8 cellular contexts compared by ENCODE assay signal in the genomic region with DNA sequence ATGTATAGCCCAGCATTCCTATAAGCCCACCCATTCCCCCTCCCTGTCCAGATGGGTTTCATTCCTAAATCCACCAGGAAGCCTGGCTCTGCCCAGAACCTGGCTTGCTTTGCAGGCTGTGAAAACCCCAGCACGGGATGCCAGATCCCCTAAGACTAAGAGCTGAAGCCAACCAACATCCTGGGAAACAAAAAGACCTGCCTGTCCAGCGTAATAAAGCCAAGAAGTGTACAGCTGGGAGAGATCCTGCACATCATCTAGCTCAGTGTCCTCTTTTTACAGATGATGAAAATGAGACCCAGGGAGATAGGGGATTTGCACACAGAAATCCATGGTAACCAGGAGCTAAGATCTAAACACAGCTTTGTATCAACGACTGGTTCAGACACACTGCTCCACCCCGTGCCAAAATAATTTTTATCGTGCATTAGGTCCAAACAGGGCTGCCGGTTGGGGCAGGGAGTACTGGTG. TPM values are rescaled to one million over a fixed set of nuclear protein-coding genes. Genes with fewer than 3 reads are reported as not detected.
DNase-seq lines count a peak whose midpoint lies in the region; ATAC-seq and TF ChIP-seq lines count a peak whose summit lies in the region.
"Had no signal": no experiment of that assay in that cellular context is flagged by ENCODE, and none has a peak within 500 bp of the region (broad histone marks: within the 10 kb centered on the region; RNA-seq: fewer than 3 reads in every experiment).

No MANE protein-coding gene starts in this region.

- peaks cover 4% of the 10 kb centered on the region; the same call in 1 of the 2 replicates for H3K9me1 ChIP-seq in IMR-90 (ENCODE audit: insufficient read depth, low read length)

- DNase-seq in IMR-90, result peak; percentile 42
- DNase-seq in mammary epithelial cell, result peak; percentile 51
- DNase-seq in left lung, result no peak
- DNase-seq in activated naive CD8-positive, alpha-beta T cell treated with anti-CD3 and anti-CD28 coated beads for 36 hours, result no peak
- DNase-seq: activated naive CD4-positive, alpha-beta T cell treated with Interleukin-2 at 50 U/mL for 16 hours had no signal

- no peak for TF ChIP-seq RAD21 in IMR-90 (IDR thresholded peaks at IDR 0.05; ENCODE audit: low read length)

- no peak for ATAC-seq in IMR-90 (ENCODE audit: low read depth)
- ATAC-seq in left lung, result no peak
- ATAC-seq in GM19395 (IDR thresholded peaks at IDR 0.05; ENCODE audit: unreplicated experiment), result no peak
- no peak for ATAC-seq in GM18505 (IDR thresholded peaks at IDR 0.05; ENCODE audit: unreplicated experiment)

- peak overlapping the region; percentile 59 for H2BK120ac ChIP-seq in IMR-90 (ENCODE audit: low read depth, low read length)

- H3K9me3 ChIP-seq in IMR-90 (ENCODE audit: control insufficient read depth, insufficient read depth, low read length) (no peaks in the 10 kb centered on the region), mammary epithelial cell (replicated peaks; ENCODE audit: insufficient read depth, low read length) (no peaks in the 10 kb centered on the region), left lung (no peaks in the 10 kb centered on the region)

- H3K56ac ChIP-seq in IMR-90 (ENCODE audit: extremely low read depth, insufficient read depth, low read length), result peak overlapping the region; percentile 99

- H3K4me1 Mint-ChIP-seq in activated naive CD8-positive, alpha-beta T cell treated with anti-CD3 and anti-CD28 coated beads for 36 hours, result peaks cover 9% of the 10 kb centered on the region

- peak overlapping the region; percentile 96 for H3K23ac ChIP-seq in IMR-90 (ENCODE audit: low read depth, low read length)

- BruUV-seq in IMR-90 (replicated peaks; lab: Mats Ljungman, UMichigan) (TSS peak; percentile 7), mammary epithelial cell (replicated peaks; lab: Mats Ljungman, UMichigan) (TSS peak; percentile 0)

- peak overlapping the region; percentile 86; the same call in 1 of the 2 replicates for H4K5ac ChIP-seq in IMR-90 (ENCODE audit: low read depth, low read length)

- peak overlapping the region; percentile 71 for H3K18ac ChIP-seq in IMR-90 (ENCODE audit: low read depth, low read length)

- CTCF ChIA-PET in IMR-90 (lab: Yijun Ruan, JAX), result no interaction called here
- CTCF ChIA-PET in mammary epithelial cell (lab: Charles Lee; ENCODE audit: low non-redundant PET), result interaction anchor here (0.6 kb wide), 2 partner anchors 126 to 882 kb away, joined by 4 to 5 read pairs; no protein-coding TSS in a partner anchor

- 0% methylated on average over 1 of the region's 6 CpGs; no CpG with 5 or more reads in 1 of the 2 experiments for WGBS in IMR-90 (ENCODE audit: extremely low coverage in 2 of 2, insufficient read length in 1 of 2), 2 experiments
- WGBS in mammary epithelial cell (ENCODE audit: low coverage, missing lambda C conversion rate), result 8% methylated on average over 6 of the region's 6 CpGs

- no peak overlapping the region for H2BK15ac ChIP-seq in IMR-90 (ENCODE audit: low read depth, low read length)

- peaks cover 3% of the 10 kb centered on the region; the same call in 1 of the 2 replicates for H3K4me1 ChIP-seq in IMR-90 (ENCODE audit: control insufficient read depth, insufficient read depth, low read length)
- peaks cover 40% of the 10 kb centered on the region for H3K4me1 ChIP-seq in mammary epithelial cell (ENCODE audit: insufficient read depth, low read length)
- peaks cover 0 to 4% of the 10 kb centered on the region in 2 donors for H3K4me1 ChIP-seq in left lung

- H3K36me3 ChIP-seq in IMR-90 (ENCODE audit: control insufficient read depth, insufficient read depth, low read length) (peaks cover 49% of the 10 kb centered on the region), mammary epithelial cell (ENCODE audit: insufficient read depth, low read length) (peaks cover 1% of the 10 kb centered on the region), left lung (no peaks in the 10 kb centered on the region)

- no peaks in the 10 kb centered on the region for H3K27me3 ChIP-seq in IMR-90 (ENCODE audit: control insufficient read depth, insufficient read depth, low read length)
- H3K27me3 ChIP-seq in mammary epithelial cell (ENCODE audit: insufficient read depth, low read length), result no peaks in the 10 kb centered on the region
- H3K27me3 ChIP-seq in left lung, result peaks cover 0 to 59% of the 10 kb centered on the region in 2 donors

- TF ChIP-seq CTCF in IMR-90 (conservative IDR thresholded peaks at IDR 0.05; ENCODE audit: low read depth, low read length), result no peak
- TF ChIP-seq CTCF in mammary epithelial cell (conservative IDR thresholded peaks at IDR 0.05 in 1 of 2, IDR thresholded peaks at IDR 0.05 in 1 of 2; ENCODE audit: extremely low read depth in 1 of 2, insufficient read depth in 1 of 2, low read depth in 1 of 2, low read length in 2 of 2), result no peak
- no peak for TF ChIP-seq CTCF in left lung (IDR thresholded peaks at IDR 0.05)

- peak overlapping the region; percentile 98 for H3K4ac ChIP-seq in IMR-90 (ENCODE audit: low read depth, low read length)

- POLR2A ChIA-PET in IMR-90 (lab: Charles Lee; ENCODE audit: unreplicated experiment), result interaction anchor here (0.6 to 2.3 kb wide), 14 partner anchors 10 to 754 kb away, joined by 3 to 13 read pairs (median 6); no protein-coding TSS in a partner anchor

- no peak overlapping the region for H3K4me3 Mint-ChIP-seq in activated naive CD8-positive, alpha-beta T cell treated with anti-CD3 and anti-CD28 coated beads for 36 hours

- in situ Hi-C loops in IMR-90 (cut with MboI; ENCODE audit: low sequenced_read_pairs), result loop anchor here (10.0 kb wide), 1 partner anchor 570 kb away; no protein-coding TSS in a partner anchor
- in situ Hi-C loops in mammary epithelial cell (cut with MboI; ENCODE audit: low sequenced_read_pairs in 2 of 2), result loop anchor here (10.0 to 25.0 kb wide), 4 partner anchors 128 to 750 kb away; no protein-coding TSS in a partner anchor

- no peak overlapping the region for H2AK5ac ChIP-seq in IMR-90 (ENCODE audit: low read depth, low read length)

- H3K27ac ChIP-seq in IMR-90 (ENCODE audit: insufficient read depth, low read length), result peak overlapping the region; percentile 100
- H3K27ac ChIP-seq in mammary epithelial cell (ENCODE audit: insufficient read depth, low read depth, low read length), result peak overlapping the region; percentile 99
- H3K27ac ChIP-seq in left lung, result peak overlapping the region in 1 of 2 donors; percentile 90
- peak overlapping the region; percentile 22 for H3K27ac ChIP-seq in temporal lobe (ENCODE audit: low read depth, low read length)

- dilution Hi-C loops in IMR-90 (cut with HindIII; ENCODE audit: low sequenced_read_pairs, unreplicated experiment), result no loop called here
- dilution Hi-C loops in mammary epithelial cell (cut with HindIII; ENCODE audit: low sequenced_read_pairs), result loop anchor here (5.0 kb wide), 1 partner anchor 48 kb away; no protein-coding TSS in a partner anchor

- TF ChIP-seq POLR2A in IMR-90 (IDR thresholded peaks at IDR 0.05; ENCODE audit: low read depth, low read length) (peak; percentile 60), GM18505 (IDR thresholded peaks at IDR 0.05; ENCODE audit: borderline replicate concordance, extremely low read depth, insufficient read depth, insufficient read length) (no peak)

- H3K4me2 ChIP-seq in IMR-90 (ENCODE audit: low read depth, low read length) (peak overlapping the region; percentile 97), mammary epithelial cell (ENCODE audit: insufficient read depth, low read depth, low read length) (peak overlapping the region; percentile 81)

- peak overlapping the region; percentile 100 for H3K14ac ChIP-seq in IMR-90 (replicated peaks; ENCODE audit: low read depth, low read length)

- H4K20me1 ChIP-seq in IMR-90 (ENCODE audit: insufficient read depth, low read length), result peaks cover 78% of the 10 kb centered on the region
- no peaks in the 10 kb centered on the region for H4K20me1 ChIP-seq in mammary epithelial cell (ENCODE audit: insufficient read depth, low read length)

- H3K27ac Mint-ChIP-seq in activated naive CD8-positive, alpha-beta T cell treated with anti-CD3 and anti-CD28 coated beads for 36 hours, result no peak overlapping the region

- peaks cover 62% of the 10 kb centered on the region for H3K27me3 Mint-ChIP-seq in activated naive CD8-positive, alpha-beta T cell treated with anti-CD3 and anti-CD28 coated beads for 36 hours

- peak overlapping the region; percentile 37 for H4K91ac ChIP-seq in IMR-90 (ENCODE audit: insufficient read depth, low read depth, low read length)

- H2AK9ac ChIP-seq in IMR-90 (replicated peaks; ENCODE audit: low read depth, low read length, poor library complexity), result no peak overlapping the region

- peak overlapping the region; percentile 98 for H2BK5ac ChIP-seq in IMR-90 (ENCODE audit: low read depth, low read length, poor library complexity, severe bottlenecking)

- peak overlapping the region; percentile 100 for H3K9ac ChIP-seq in IMR-90 (ENCODE audit: low read depth, low read length)
- H3K9ac ChIP-seq in mammary epithelial cell (ENCODE audit: insufficient read depth, low read length), result peak overlapping the region; percentile 100

- H3K79me1 ChIP-seq in IMR-90 (ENCODE audit: low read depth in 1 of 2, low read length in 2 of 2), result peaks cover 14 to 17% of the 10 kb centered on the region in 2 experiments

- H4K8ac ChIP-seq in IMR-90 (ENCODE audit: low read depth in 2 of 2, low read length in 2 of 2), result peak overlapping the region in 1 of 2 experiments; percentile 32; a peak in 3 of 4 replicates

- intact Hi-C loops in IMR-90 (cut with micrococcal nuclease) (loop anchor here (1.0 to 5.0 kb wide), 2 partner anchors 428 to 753 kb away; no protein-coding TSS in a partner anchor), mammary epithelial cell (cut with micrococcal nuclease) (no loop called here), left lung (cut with DNase I) (loop anchor here in 1 of 2 donors (10.0 kb wide), 1 partner anchor 890 kb away; no protein-coding TSS in a partner anchor)

- H3K36me3 Mint-ChIP-seq in activated naive CD8-positive, alpha-beta T cell treated with anti-CD3 and anti-CD28 coated beads for 36 hours, result no peaks in the 10 kb centered on the region

- H2BK20ac ChIP-seq in IMR-90 (ENCODE audit: low read depth, low read length), result no peak overlapping the region

- H2AFZ ChIP-seq in IMR-90 (replicated peaks; ENCODE audit: low read length, poor library complexity), result no peak overlapping the region
- no peak overlapping the region for H2AFZ ChIP-seq in mammary epithelial cell (ENCODE audit: low read depth, low read length)

- peaks cover 76% of the 10 kb centered on the region for H3K79me2 ChIP-seq in mammary epithelial cell (ENCODE audit: insufficient read depth, low read length)

- H3K9me3 Mint-ChIP-seq in activated naive CD8-positive, alpha-beta T cell treated with anti-CD3 and anti-CD28 coated beads for 36 hours, result peaks cover 2% of the 10 kb centered on the region

- H3K4me3 ChIP-seq in IMR-90 (ENCODE audit: insufficient read depth, low read depth, low read length) (peak overlapping the region; percentile 92), mammary epithelial cell (replicated peaks in 1 of 3; ENCODE audit: insufficient read depth in 1 of 3, low read depth in 2 of 3, low read length in 3 of 3) (peak overlapping the region; percentile 85 to 96 (median 93)), left lung (peak overlapping the region; percentile 57 to 67)

RNA-seq across cellular contexts. Expression of gene RND3, which starts 3.0 kb away (rescaled TPM):
- total RNA-seq in IMR-90 (2012; rRNA removed) (331 and 449 TPM in 2 replicates), mammary epithelial cell (100 to 1,000 TPM; 146 to 178 TPM), left lung (10 to 100 TPM; 28.3 to 44.8 TPM), temporal lobe (116 TPM)
- polyA plus RNA-seq in IMR-90 (2012; rRNA removed) (111 and 136 TPM in 2 replicates), mammary epithelial cell (28.6 TPM)
- 23.5 and 27.4 TPM in 2 replicates for polyA plus RNA-seq in IMR-90 (2012; cell fraction: cytosol; rRNA removed)
- polyA plus RNA-seq in IMR-90 (2012; cell fraction: nucleus; rRNA removed; ENCODE audit: low replicate concordance), result 14.3 and 120 TPM in 2 replicates
- 243 TPM for polyA minus RNA-seq in mammary epithelial cell
- total RNA-seq in activated naive CD8-positive, alpha-beta T cell treated with anti-CD3 and anti-CD28 coated beads for 36 hours, result not detected

Comparison
In these comparisons a context has a peak if more than half of its experiments do, and no peak if none do; other contexts are left out.
1. DNase-seq: peak in IMR-90 (single experiment) and mammary epithelial cell (single experiment); none in left lung (0 of 2) and activated naive CD8-positive, alpha-beta T cell treated with anti-CD3 and anti-CD28 coated beads for 36 hours (single experiment).
2. RNA of gene RND3, which starts 3.0 kb away (total RNA-seq): 331 to 449 TPM in IMR-90, 146 to 178 TPM in mammary epithelial cell, 116 TPM in temporal lobe (single experiment) and 28.3 to 44.8 TPM in left lung; not detected in activated naive CD8-positive, alpha-beta T cell treated with anti-CD3 and anti-CD28 coated beads for 36 hours; every median in the first group is over 10 times any median in the second.
3. Peak in every context shown above with its lines, with median percentiles within 50 percentile points of each other: H3K4me3 ChIP-seq.